Comparison of ENCODE assay signal across 9 cellular contexts in genomic region chr9:35829084-35829763, GRCh38. TPM values are rescaled to one million over a fixed set of nuclear protein-coding genes. Genes with fewer than 3 reads are reported as not detected.
DNase-seq lines count a peak whose midpoint lies in the region; ATAC-seq, FAIRE-seq and TF ChIP-seq lines count a peak whose summit lies in the region.
"Had no signal": no experiment of that assay in that cellular context is flagged by ENCODE, and none has a peak within 500 bp of the region (broad histone marks: within the 10 kb centered on the region; RNA-seq: fewer than 3 reads in every experiment).

Gene TMEM8B (plus strand): TSS chr9:35829228. CDS start chr9:35829448, 220 bp downstream.

- CTCF ChIA-PET in CD4-positive, alpha-beta memory T cell (lab: Charles Lee; ENCODE audit: partially characterized antibody): interaction anchor here (0.6 to 6.5 kb wide), 6 partner anchors 13 to 165 kb away, joined by 3 to 71 read pairs (median 4); partner anchors contain the start of genes HINT2 and SPAG8
- CTCF ChIA-PET in endothelial cell of umbilical vein (lab: Charles Lee): interaction anchor here (0.7 to 7.6 kb wide), 10 partner anchors 12 to 117 kb away, joined by 3 to 277 read pairs (median 5); partner anchors contain the start of genes HINT2 and NPR2

- peak within 1 kb of the TSS; percentile 66 for H3K27ac ChIP-seq in CD4-positive, alpha-beta memory T cell (ENCODE audit: low read depth, low read length)
- H3K27ac ChIP-seq in HUES6 (ENCODE audit: low read depth, low read length) (no peak within 1 kb of the TSS), endothelial cell of umbilical vein (ENCODE audit: insufficient read depth, low read depth, low read length) (peak within 1 kb of the TSS; percentile 34)

- H3K4me1 Mint-ChIP-seq in CD4-positive, alpha-beta memory T cell: peaks cover 23 to 39% (median 35%) of the 10 kb centered on the region in 4 donors

- H3K4me2 ChIP-seq in endothelial cell of umbilical vein (ENCODE audit: insufficient read depth, low read length): peak within 1 kb of the TSS; percentile 74

- peak; percentile 85 to 96 (median 88) for DNase-seq in CD4-positive, alpha-beta memory T cell
- DNase-seq in NOMO-1 treated with dmso at 0.1 percent for 144 hours (lab: John Stamatoyannopoulos, UW; ENCODE audit: unreplicated experiment) (peak; percentile 88), endothelial cell of umbilical vein (ENCODE audit: low read depth, low spot score) (peak; percentile 91), middle frontal gyrus (ENCODE audit: extremely low spot score, low spot score) (peak; percentile 81)
- peak; percentile 95 for DNase-seq in activated CD8-positive, alpha-beta memory T cell treated with anti-CD3 and anti-CD28 coated beads, Interleukin-2, amount 50 U/mL, for 4 hours
- peak; percentile 91 to 92 for DNase-seq in stimulated activated CD8-positive, alpha-beta memory T cell treated with anti-CD3 and anti-CD28 coated beads, Interleukin-15, amount 100 ng/mL, for 48 hours (ENCODE audit: low read depth in 2 of 2)

- H3K4me1 ChIP-seq in CD4-positive, alpha-beta memory T cell (ENCODE audit: insufficient read depth, low read length): peaks cover 20% of the 10 kb centered on the region
- H3K4me1 ChIP-seq in HUES6 (ENCODE audit: control insufficient read depth, insufficient read depth, low read length): peaks cover 16% of the 10 kb centered on the region
- H3K4me1 ChIP-seq in endothelial cell of umbilical vein (ENCODE audit: control insufficient read depth, extremely low read depth, insufficient read depth, low read length): peaks cover 9% of the 10 kb centered on the region

- no TSS peak for BruUV-seq in endothelial cell of umbilical vein (replicated peaks; lab: Mats Ljungman, UMichigan)

- peak within 1 kb of the TSS; percentile 97 for H2AFZ ChIP-seq in endothelial cell of umbilical vein (ENCODE audit: low read depth, low read length)

- TF ChIP-seq CTCF in endothelial cell of umbilical vein (IDR thresholded peaks at IDR 0.05; ENCODE audit: extremely low read depth in 1 of 2, insufficient read depth in 1 of 2, low read depth in 1 of 2, low read length in 2 of 2): no peak

- POLR2A ChIA-PET in CD4-positive, alpha-beta memory T cell (lab: Charles Lee; ENCODE audit: partially characterized antibody): interaction anchor here (1.0 to 2.2 kb wide), 7 partner anchors 15 to 212 kb away, joined by 3 to 7 read pairs (median 6); partner anchors contain the start of genes CCDC107, CREB3, HINT2 and SPAG8
- POLR2A ChIA-PET in endothelial cell of umbilical vein (lab: Charles Lee): interaction anchor here (0.7 kb wide), 1 partner anchor 34 kb away, joined by 5 read pairs; no protein-coding TSS in a partner anchor

- H3K4me3 Mint-ChIP-seq in CD4-positive, alpha-beta memory T cell: peak within 1 kb of the TSS; percentile 92 to 100 (median 96)

- no peaks in the 10 kb centered on the region for H4K20me1 ChIP-seq in endothelial cell of umbilical vein (replicated peaks; ENCODE audit: control insufficient read depth, extremely low read depth, insufficient read depth, low read length)

- H3K9me3 ChIP-seq in CD4-positive, alpha-beta memory T cell (ENCODE audit: control insufficient read depth in 1 of 2, low read length in 2 of 2): no peaks in the 10 kb centered on the region
- H3K9me3 ChIP-seq in HUES6 (ENCODE audit: control insufficient read depth, insufficient read depth, low read depth, low read length) (no peaks in the 10 kb centered on the region), endothelial cell of umbilical vein (replicated peaks; ENCODE audit: control insufficient read depth, insufficient read depth, low read length) (no peaks in the 10 kb centered on the region)

- peak; percentile 77 for ATAC-seq in GM21381 (IDR thresholded peaks at IDR 0.05; ENCODE audit: unreplicated experiment)

- no peaks in the 10 kb centered on the region for H3K9me1 ChIP-seq in endothelial cell of umbilical vein (replicated peaks; ENCODE audit: control insufficient read depth, extremely low read depth, insufficient read depth, low read length)

- no peaks in the 10 kb centered on the region for H3K79me2 ChIP-seq in endothelial cell of umbilical vein (ENCODE audit: control insufficient read depth, insufficient read depth, low read length)

- H3K4me3 ChIP-seq in CD4-positive, alpha-beta memory T cell (ENCODE audit: low read length in 2 of 2): peak within 1 kb of the TSS; percentile 61 to 70
- H3K4me3 ChIP-seq in HUES6 (ENCODE audit: low read depth, low read length) (peak within 1 kb of the TSS; percentile 86), endothelial cell of umbilical vein (replicated peaks in 1 of 3; ENCODE audit: insufficient read depth in 1 of 3, low read depth in 1 of 3, low read length in 3 of 3) (peak within 1 kb of the TSS; percentile 54 to 60 (median 60))

- H3K9me3 Mint-ChIP-seq in CD4-positive, alpha-beta memory T cell: no peaks in the 10 kb centered on the region

- no peaks in the 10 kb centered on the region for H3K27me3 ChIP-seq in CD4-positive, alpha-beta memory T cell (ENCODE audit: insufficient read depth, low read length)
- no peaks in the 10 kb centered on the region for H3K27me3 ChIP-seq in HUES6 (ENCODE audit: control insufficient read depth, insufficient read depth, low read length)
- H3K27me3 ChIP-seq in endothelial cell of umbilical vein (ENCODE audit: control insufficient read depth in 2 of 2, insufficient read depth in 2 of 2, low read length in 2 of 2): no peaks in the 10 kb centered on the region

- peak; percentile 95 for FAIRE-seq in endothelial cell of umbilical vein (lab: Jason Lieb, UNC)
- FAIRE-seq: colon had no signal

- TF ChIP-seq POLR2A in endothelial cell of umbilical vein (IDR thresholded peaks at IDR 0.05; ENCODE audit: low read depth, low read length): peak; percentile 57

- H3K36me3 ChIP-seq in CD4-positive, alpha-beta memory T cell (ENCODE audit: insufficient read depth, low read length): no peaks in the 10 kb centered on the region
- no peaks in the 10 kb centered on the region for H3K36me3 ChIP-seq in HUES6 (ENCODE audit: control insufficient read depth, insufficient read depth, low read length)
- H3K36me3 ChIP-seq in endothelial cell of umbilical vein (ENCODE audit: control insufficient read depth in 2 of 2, extremely low read depth in 1 of 2, insufficient read depth in 2 of 2, low read length in 2 of 2): no peaks in the 10 kb centered on the region

- peak within 1 kb of the TSS; percentile 74 to 99 (median 98) for H3K27ac Mint-ChIP-seq in CD4-positive, alpha-beta memory T cell

- no peaks in the 10 kb centered on the region for H3K36me3 Mint-ChIP-seq in CD4-positive, alpha-beta memory T cell

- intact Hi-C loops in CD4-positive, alpha-beta memory T cell (cut with micrococcal nuclease): loop anchor here (1.0 kb wide), 2 partner anchors 14 to 225 kb away; partner anchors contain the start of gene HINT2
- intact Hi-C loops in endothelial cell of umbilical vein (cut with micrococcal nuclease): loop anchor here (5.0 kb wide), 1 partner anchor 118 kb away; no protein-coding TSS in a partner anchor

- H3K9ac ChIP-seq in HUES6 (ENCODE audit: low read length) (peak within 1 kb of the TSS; percentile 62), endothelial cell of umbilical vein (replicated peaks; ENCODE audit: extremely low read depth, insufficient read depth, low read length) (peak within 1 kb of the TSS; percentile 64)

- H3K27me3 Mint-ChIP-seq in CD4-positive, alpha-beta memory T cell: no peaks in the 10 kb centered on the region

- dilution Hi-C loops in endothelial cell of umbilical vein (cut with MboI; ENCODE audit: extremely low pct_ligation_motif_present, low sequenced_read_pairs): no loop called here

TF ChIP-seq in endothelial cell of umbilical vein, 7 proteins besides CTCF, POLR2A, EP300 and RAD21:
- TF ChIP-seq MAX (IDR thresholded peaks at IDR 0.05; ENCODE audit: insufficient read depth, insufficient read length) (no peak), POLR2AphosphoS5 (IDR thresholded peaks at IDR 0.05; ENCODE audit: insufficient read depth, low read depth, low read length) (no peak), GATA2 (IDR thresholded peaks at IDR 0.05; ENCODE audit: insufficient read depth, insufficient read length, low read depth, low read length) (no peak), EZH2 (IDR thresholded peaks at IDR 0.05; ENCODE audit: borderline replicate concordance, low read depth, low read length, severe bottlenecking) (no peak), FOS (IDR thresholded peaks at IDR 0.05; ENCODE audit: borderline replicate concordance, insufficient read depth, low read length) (no peak), MYC (IDR thresholded peaks at IDR 0.05; ENCODE audit: low read depth, low read length) (no peak), JUN (IDR thresholded peaks at IDR 0.05; ENCODE audit: borderline replicate concordance, insufficient read depth, insufficient read length, low read depth) (no peak)

RNA-seq across cellular contexts. Expression of gene TMEM8B, which starts in this region (rescaled TPM):
- 10 to 100 TPM in 1 of 2 experiments, 1 to 10 TPM in 1; 7.4 to 10.5 TPM for total RNA-seq in CD4-positive, alpha-beta memory T cell
- polyA plus RNA-seq in CD4-positive, alpha-beta memory T cell: 1 to 10 TPM; 2.0 to 2.4 TPM
- 2.5 and 2.9 TPM in 2 replicates for total RNA-seq in endothelial cell of umbilical vein
- 3.6 and 3.8 TPM in 2 replicates for polyA plus RNA-seq in endothelial cell of umbilical vein
- 2.0 and 2.5 TPM in 2 replicates for polyA plus RNA-seq in endothelial cell of umbilical vein (2011; cell fraction: cytosol; rRNA removed)
- 4.0 and 7.9 TPM in 2 replicates for polyA plus RNA-seq in endothelial cell of umbilical vein (2011; cell fraction: nucleus; rRNA removed)
- 3.5 and 6.7 TPM in 2 replicates for polyA plus RNA-seq in endothelial cell of umbilical vein (2012)
- 1.9 and 2.5 TPM in 2 replicates for polyA minus RNA-seq in endothelial cell of umbilical vein
- polyA minus RNA-seq in endothelial cell of umbilical vein (2011; cell fraction: cytosol; rRNA and poly(A)+ RNA removed): 2.5 TPM
- 1.3 and 1.8 TPM in 2 replicates for polyA minus RNA-seq in endothelial cell of umbilical vein (2011; cell fraction: nucleus; rRNA and poly(A)+ RNA removed)
